Comparison of ENCODE assay signal across 20 cellular contexts in the genomic region with DNA sequence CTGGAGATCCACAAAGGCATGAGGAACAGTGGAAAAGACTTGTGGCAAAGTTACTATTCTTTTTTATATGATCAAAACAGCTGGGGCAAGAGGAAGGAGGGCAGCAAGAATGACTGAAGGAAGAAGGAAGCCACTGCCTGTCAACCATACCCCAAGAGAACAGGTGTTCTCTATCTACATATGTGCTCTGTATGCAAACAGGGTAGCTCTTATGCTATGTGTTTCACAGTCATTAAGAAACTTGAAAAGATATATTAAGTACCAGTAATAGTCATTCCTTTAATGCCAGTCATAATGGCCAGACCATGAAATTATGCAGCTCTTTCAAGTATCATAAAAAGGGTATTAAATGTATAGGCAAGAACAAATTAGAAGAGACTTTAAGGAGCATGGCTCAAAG.
DNase-seq lines count a peak whose midpoint lies in the region; ATAC-seq and TF ChIP-seq lines count a peak whose summit lies in the region.
"Had no signal": no experiment of that assay in that cellular context is flagged by ENCODE, and none has a peak within 500 bp of the region (broad histone marks: within the 10 kb centered on the region; RNA-seq: fewer than 3 reads in every experiment).

No MANE protein-coding gene starts in this region.

- H3K4me1 ChIP-seq in suprapubic skin = no peaks in the 10 kb centered on the region
- H3K4me1 ChIP-seq in SJCRH30 = no peaks in the 10 kb centered on the region
- H3K4me1 ChIP-seq in OCI-LY7 (ENCODE audit: insufficient read depth, low read length, poor library complexity, severe bottlenecking) = no peaks in the 10 kb centered on the region
- no peaks in the 10 kb centered on the region for H3K4me1 ChIP-seq in CD8-positive, alpha-beta memory T cell (ENCODE audit: insufficient read depth, low read length)
- H3K4me1 ChIP-seq: prostate gland had no signal

- BruUV-seq in OCI-LY7 (replicated peaks; lab: Mats Ljungman, UMichigan) = no TSS peak

- H3K4me1 Mint-ChIP-seq in CD8-positive, alpha-beta memory T cell = no peaks in the 10 kb centered on the region
- H3K4me1 Mint-ChIP-seq: activated CD8-positive, alpha-beta memory T cell treated with anti-CD3 and anti-CD28 coated beads, Interleukin-2, amount 10 ng/mL, durations not matched to agents 7 days and 5 days had no signal

- intact Hi-C loops in OCI-LY7 (cut with micrococcal nuclease; ENCODE audit: unreplicated experiment) = no loop called here

- no peak overlapping the region for H3K27ac ChIP-seq in suprapubic skin
- H3K27ac ChIP-seq in SJCRH30 = no peak overlapping the region
- no peak overlapping the region for H3K27ac ChIP-seq in OCI-LY7 (ENCODE audit: low read depth, low read length, poor library complexity, severe bottlenecking)
- no peak overlapping the region for H3K27ac ChIP-seq in CD8-positive, alpha-beta memory T cell (ENCODE audit: low read depth, low read length)
- H3K27ac ChIP-seq: C4-2B, prostate gland had no signal

- TF ChIP-seq POLR2A in suprapubic skin (IDR thresholded peaks at IDR 0.05) = no peak

- CTCF ChIA-PET in OCI-LY7 (lab: Charles Lee; ENCODE audit: unreplicated experiment) = no interaction called here
- CTCF ChIA-PET in CD8-positive, alpha-beta memory T cell (lab: Charles Lee) = no interaction called here

- no peaks in the 10 kb centered on the region for H3K27me3 Mint-ChIP-seq in CD8-positive, alpha-beta memory T cell
- H3K27me3 Mint-ChIP-seq: activated CD8-positive, alpha-beta memory T cell treated with anti-CD3 and anti-CD28 coated beads, Interleukin-2, amount 10 ng/mL, durations not matched to agents 7 days and 5 days; natural killer cell treated with Interleukin-12 subunit alpha and Interleukin-12 subunit beta and Interleukin-15 and Interleukin-18, amount 100 ng/mL, for 72 hours had no signal

- no peaks in the 10 kb centered on the region for H3K9me2 ChIP-seq in OCI-LY7 (ENCODE audit: insufficient read depth, low read length)

- H3K4me3 ChIP-seq in suprapubic skin (no peak overlapping the region), SJCRH30 (no peak overlapping the region), OCI-LY7 (ENCODE audit: low read depth, low read length, poor library complexity, severe bottlenecking) (no peak overlapping the region)
- no peak overlapping the region for H3K4me3 ChIP-seq in CD8-positive, alpha-beta memory T cell (ENCODE audit: low read length)
- H3K4me3 ChIP-seq: prostate gland had no signal

- H3K9me3 ChIP-seq in suprapubic skin (no peaks in the 10 kb centered on the region), SJCRH30 (replicated peaks) (no peaks in the 10 kb centered on the region), OCI-LY7 (ENCODE audit: low read length) (no peaks in the 10 kb centered on the region)
- H3K9me3 ChIP-seq in CD8-positive, alpha-beta memory T cell (ENCODE audit: low read length) = no peaks in the 10 kb centered on the region
- H3K9me3 ChIP-seq: prostate gland had no signal

- no peaks in the 10 kb centered on the region for H4K20me1 ChIP-seq in OCI-LY7 (ENCODE audit: insufficient read depth, low read length)

- no peak overlapping the region for H3K4me2 ChIP-seq in OCI-LY7 (ENCODE audit: low read length)

- TF ChIP-seq EP300 in suprapubic skin (IDR thresholded peaks at IDR 0.05) = no peak

- peaks cover 0 to 6% (median 0%) of the 10 kb centered on the region in 5 donors for H3K9me3 Mint-ChIP-seq in CD8-positive, alpha-beta memory T cell

- POLR2A ChIA-PET in OCI-LY7 (lab: Charles Lee) = interaction anchor here (0.6 kb wide), 1 partner anchor 88 kb away, joined by 4 read pairs; no protein-coding TSS in a partner anchor
- POLR2A ChIA-PET in CD8-positive, alpha-beta memory T cell (lab: Charles Lee) = no interaction called here

- H3K36me3 ChIP-seq in suprapubic skin (no peaks in the 10 kb centered on the region), SJCRH30 (no peaks in the 10 kb centered on the region), OCI-LY7 (ENCODE audit: insufficient read depth, low read length) (no peaks in the 10 kb centered on the region)
- no peaks in the 10 kb centered on the region for H3K36me3 ChIP-seq in CD8-positive, alpha-beta memory T cell (ENCODE audit: insufficient read depth, low read length)
- H3K36me3 ChIP-seq: prostate gland had no signal

- DNase-seq in suprapubic skin (ENCODE audit: low spot score in 2 of 2) (no peak), SJCRH30 (no peak), OCI-LY7 (ENCODE audit: low spot score) (no peak)
- DNase-seq in CD8-positive, alpha-beta memory T cell = no peak
- DNase-seq: activated CD4-positive, CD25-positive, alpha-beta regulatory T cell treated with anti-CD3 and anti-CD28 coated beads, Interleukin-2, amount 50 U/mL, for 72 hours; activated CD8-positive, alpha-beta memory T cell treated with anti-CD3 and anti-CD28 coated beads, Interleukin-2, amount 10 ng/mL, durations not matched to agents 7 days and 5 days; activated naive CD4-positive, alpha-beta T cell; dermis blood vessel endothelial cell; mammary epithelial cell; MM.1S; NCI-H2107; stimulated activated CD4-positive, alpha-beta T cell treated with anti-CD3 and anti-CD28 coated beads, Interleukin-15, amount 100 ng/mL, for 24 hours had no signal

- H3K27ac Mint-ChIP-seq in CD8-positive, alpha-beta memory T cell = no peak overlapping the region
- H3K27ac Mint-ChIP-seq: activated CD8-positive, alpha-beta memory T cell treated with anti-CD3 and anti-CD28 coated beads, Interleukin-2, amount 10 ng/mL, durations not matched to agents 7 days and 5 days; natural killer cell treated with Interleukin-12 subunit alpha and Interleukin-12 subunit beta and Interleukin-15 and Interleukin-18, amount 100 ng/mL, for 72 hours; T-helper 1 cell treated with Interleukin-12 subunit alpha and Interleukin-12 subunit beta and Interleukin-4 antibody, amounts not matched to agents 30 μg/mL and 1 μg/mL, for 36 hours had no signal

- H2AFZ ChIP-seq in OCI-LY7 (ENCODE audit: low read length) = no peak overlapping the region

- TF ChIP-seq CTCF in suprapubic skin (IDR thresholded peaks at IDR 0.05) (no peak), OCI-LY7 (conservative IDR thresholded peaks at IDR 0.05; ENCODE audit: low read length) (no peak)

- ATAC-seq in GM18907 (IDR thresholded peaks at IDR 0.05; ENCODE audit: unreplicated experiment) = peak; percentile 86
- ATAC-seq in HG02571 (IDR thresholded peaks at IDR 0.05; ENCODE audit: unreplicated experiment) = peak; percentile 91
- peak; percentile 67 for ATAC-seq in HG03135 (IDR thresholded peaks at IDR 0.05; ENCODE audit: unreplicated experiment)
- ATAC-seq: activated CD8-positive, alpha-beta memory T cell treated with anti-CD3 and anti-CD28 coated beads, Interleukin-2, amount 10 ng/mL, durations not matched to agents 7 days and 5 days; esophagus mucosa; natural killer cell treated with Interleukin-12 subunit alpha and Interleukin-12 subunit beta and Interleukin-15 and Interleukin-18, amount 100 ng/mL, for 72 hours had no signal

- H3K27me3 ChIP-seq in suprapubic skin (no peaks in the 10 kb centered on the region), SJCRH30 (no peaks in the 10 kb centered on the region)
- H3K27me3 ChIP-seq in CD8-positive, alpha-beta memory T cell (ENCODE audit: insufficient read depth, low read length, poor library complexity, severe bottlenecking) = no peaks in the 10 kb centered on the region

- no peaks in the 10 kb centered on the region for H3K79me2 ChIP-seq in OCI-LY7 (ENCODE audit: insufficient read depth, low read depth, low read length)

- no peak overlapping the region for H3K4me3 Mint-ChIP-seq in CD8-positive, alpha-beta memory T cell
- H3K4me3 Mint-ChIP-seq: activated CD8-positive, alpha-beta memory T cell treated with anti-CD3 and anti-CD28 coated beads, Interleukin-2, amount 10 ng/mL, durations not matched to agents 7 days and 5 days; natural killer cell treated with Interleukin-12 subunit alpha and Interleukin-12 subunit beta and Interleukin-15 and Interleukin-18, amount 100 ng/mL, for 72 hours; T-helper 1 cell treated with Interleukin-12 subunit alpha and Interleukin-12 subunit beta and Interleukin-4 antibody, amounts not matched to agents 30 μg/mL and 1 μg/mL, for 36 hours had no signal

- H3K36me3 Mint-ChIP-seq in CD8-positive, alpha-beta memory T cell = no peaks in the 10 kb centered on the region
- H3K36me3 Mint-ChIP-seq: activated CD8-positive, alpha-beta memory T cell treated with anti-CD3 and anti-CD28 coated beads, Interleukin-2, amount 10 ng/mL, durations not matched to agents 7 days and 5 days; natural killer cell treated with Interleukin-12 subunit alpha and Interleukin-12 subunit beta and Interleukin-15 and Interleukin-18, amount 100 ng/mL, for 72 hours had no signal
